ENCODE assay signal across 8 cellular contexts in genomic region chr5:32443541-32444190, GRCh38. TPM values are rescaled to one million over a fixed set of nuclear protein-coding genes. Genes with fewer than 3 reads are reported as not detected.
DNase-seq lines count a peak whose midpoint lies in the region; ATAC-seq, FAIRE-seq and TF ChIP-seq lines count a peak whose summit lies in the region.

No MANE protein-coding gene starts in this region.

- intact Hi-C loops in HepG2 (cut with micrococcal nuclease; ENCODE audit: unreplicated experiment) = loop anchor here (5.0 kb wide), 1 partner anchor 144 kb away; the partner anchor contains the start of gene SUB1

- no peaks in the 10 kb centered on the region for H3K27me3 ChIP-seq in GM23248 (replicated peaks; ENCODE audit: insufficient read depth)
- no peaks in the 10 kb centered on the region; a peak in 1 of 5 replicates for H3K27me3 ChIP-seq in HepG2 (ENCODE audit: control insufficient read depth in 1 of 2, insufficient read depth in 2 of 2, low read length in 2 of 2)

- H3K4me3 ChIP-seq in GM23248 (peak overlapping the region; percentile 84), coronary artery (peak overlapping the region; percentile 87), HepG2 (replicated peaks in 1 of 3; ENCODE audit: insufficient read depth in 1 of 3, low read depth in 2 of 3, low read length in 3 of 3) (peak overlapping the region; percentile 91 to 97 (median 94))

- TF ChIP-seq EP300 in HepG2 (IDR thresholded peaks at IDR 0.05; ENCODE audit: low read depth in 2 of 2, low read length in 2 of 2) = no peak
- no peak for TF ChIP-seq EP300 in HepG2 (CRISPR knock-in tag; IDR thresholded peaks at IDR 0.05; ENCODE audit: borderline replicate concordance)

- BruUV-seq in HepG2 (replicated peaks; lab: Mats Ljungman, UMichigan) = no TSS peak

- FAIRE-seq in HepG2 (lab: Jason Lieb, UNC) = no peak

- TF ChIP-seq RAD21 in HepG2 (CRISPR knock-in tag; IDR thresholded peaks at IDR 0.05) = no peak

- TF ChIP-seq POLR2A in HepG2 (IDR thresholded peaks at IDR 0.05; ENCODE audit: insufficient read depth in 1 of 2, low read depth in 2 of 2, low read length in 2 of 2) = no peak

- no peak for TF ChIP-seq CTCF in GM10248 (IDR thresholded peaks at IDR 0.05; ENCODE audit: control extremely low read depth, extremely low read depth, low read depth, missing control alignments)
- TF ChIP-seq CTCF in coronary artery (IDR thresholded peaks at IDR 0.05) = no peak
- TF ChIP-seq CTCF in HepG2 (CRISPR knock-in tag; IDR thresholded peaks at IDR 0.05) = no peak

- no peaks in the 10 kb centered on the region for H3K9me2 ChIP-seq in GM23248 (ENCODE audit: insufficient read depth)

- DNase-seq in GM10248 (ENCODE audit: extremely low spot score) (peak; percentile 61), GM23248 (peak; percentile 71), Kasumi-1 (lab: John Stamatoyannopoulos, UW) (peak; percentile 49 to 50), coronary artery (ENCODE audit: low spot score) (peak; percentile 78), HepG2 (ENCODE audit: low spot score) (no peak), mucosa of gallbladder (ENCODE audit: low spot score) (no peak)
- DNase-seq in activated CD4-positive, CD25-positive, alpha-beta regulatory T cell treated with anti-CD3 and anti-CD28 coated beads, Interleukin-2, amount 50 U/mL, for 72 hours = peak; percentile 53
- DNase-seq in stimulated activated CD4-positive, alpha-beta T cell treated with anti-CD3 and anti-CD28 coated beads, Interleukin-4, amount 100 ng/mL, for 4 hours = peak; percentile 31 to 48

- peak overlapping the region; percentile 87 for H2AFZ ChIP-seq in GM23248
- H2AFZ ChIP-seq in HepG2 (ENCODE audit: low read length) = no peak overlapping the region

- peaks cover 4% of the 10 kb centered on the region; the same call in 1 of the 2 replicates for H3K36me3 ChIP-seq in GM23248 (ENCODE audit: low read depth)
- peaks cover 0 to 11% of the 10 kb centered on the region in 2 experiments; a peak in 2 of 5 replicates for H3K36me3 ChIP-seq in HepG2 (replicated peaks in 1 of 2; ENCODE audit: control insufficient read depth in 1 of 2, insufficient read depth in 2 of 2, low read length in 2 of 2)

- H3K27ac ChIP-seq in GM23248 (peak overlapping the region; percentile 90), coronary artery (peak overlapping the region; percentile 95 to 99), HepG2 (ENCODE audit: extremely low read length, insufficient read depth, low read length) (peak overlapping the region; percentile 86)

- H4K20me1 ChIP-seq in GM23248 (ENCODE audit: insufficient read depth) = peaks cover 7% of the 10 kb centered on the region; the same call in 1 of the 2 replicates
- peaks cover 48% of the 10 kb centered on the region for H4K20me1 ChIP-seq in HepG2 (ENCODE audit: insufficient read depth, low read length)

- H3F3A ChIP-seq in GM23248 (ENCODE audit: insufficient read depth) = peaks cover 23% of the 10 kb centered on the region

- H3K4me1 ChIP-seq in GM23248 (ENCODE audit: insufficient read depth) = peaks cover 20% of the 10 kb centered on the region
- H3K4me1 ChIP-seq in HepG2 (ENCODE audit: insufficient read depth, low read length) = peaks cover 51% of the 10 kb centered on the region

- ATAC-seq in HepG2 = peak; percentile 57

- POLR2A ChIA-PET in GM10248 (lab: Yijun Ruan, JAX) (no interaction called here), HepG2 (lab: Yijun Ruan, JAX) (no interaction called here)

- WGBS in GM23248 (ENCODE audit: low coverage in 1 of 2, low lambda C conversion rate in 2 of 2, missing lambda C conversion rate in 2 of 2), 2 experiments = 0 to 4% methylated on average over 29 to 36 of the region's 61 CpGs
- WGBS in HepG2 (ENCODE audit: low lambda C conversion rate) = 0% methylated on average over 2 of the region's 61 CpGs

- H3K4me2 ChIP-seq in GM23248 (ENCODE audit: unreplicated experiment) (peak overlapping the region; percentile 99), HepG2 (ENCODE audit: low read depth, low read length) (peak overlapping the region; percentile 76)

- H3K9ac ChIP-seq in GM23248 = peak overlapping the region; percentile 97
- peak overlapping the region; percentile 96 for H3K9ac ChIP-seq in HepG2 (ENCODE audit: insufficient read depth, low read depth, low read length)

- CTCF ChIA-PET in GM10248 (lab: Yijun Ruan, JAX) = interaction anchor here (1.9 kb wide), 1 partner anchor 47 kb away, joined by 5 read pairs; no protein-coding TSS in a partner anchor
- CTCF ChIA-PET in HepG2 (lab: Yijun Ruan, JAX; ENCODE audit: low intra/inter-chr PET ratio, low total read pairs) = interaction anchor here (0.6 kb wide), 1 partner anchor 168 kb away, joined by 4 read pairs; no protein-coding TSS in a partner anchor

- H3K79me2 ChIP-seq in GM23248 (ENCODE audit: insufficient read depth) = peaks cover 50% of the 10 kb centered on the region
- H3K79me2 ChIP-seq in HepG2 (ENCODE audit: insufficient read depth, low read length) = peaks cover 56% of the 10 kb centered on the region

- H3K9me3 ChIP-seq in GM23248 (ENCODE audit: low read depth) (no peaks in the 10 kb centered on the region), HepG2 (ENCODE audit: low read length) (no peaks in the 10 kb centered on the region)

- in situ Hi-C loops in GM23248 (cut with MboI) (no loop called here), HepG2 (cut with HindIII; ENCODE audit: extremely low pct_ligation_motif_present, low pct_unique_long_range_greater_than_20kb) (no loop called here)

TF ChIP-seq in HepG2, 621 proteins besides CTCF, POLR2A, EP300 and RAD21 (continues in another document):
- TF ChIP-seq, protein P1, sequence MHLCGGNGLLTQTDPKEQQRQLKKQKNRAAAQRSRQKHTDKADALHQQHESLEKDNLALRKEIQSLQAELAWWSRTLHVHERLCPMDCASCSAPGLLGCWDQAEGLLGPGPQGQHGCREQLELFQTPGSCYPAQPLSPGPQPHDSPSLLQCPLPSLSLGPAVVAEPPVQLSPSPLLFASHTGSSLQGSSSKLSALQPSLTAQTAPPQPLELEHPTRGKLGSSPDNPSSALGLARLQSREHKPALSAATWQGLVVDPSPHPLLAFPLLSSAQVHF (CRISPR knock-in tag; IDR thresholded peaks at IDR 0.05) = 0 out of 2 replicates have a peak, but pooled peaks have one; percentile 53
- TF ChIP-seq PLRG1 (conservative IDR thresholded peaks at IDR 0.05) (no peak), NAIF1 (CRISPR knock-in tag; IDR thresholded peaks at IDR 0.05; ENCODE audit: borderline replicate concordance) (no peak), KAT7 (CRISPR knock-in tag; IDR thresholded peaks at IDR 0.05; ENCODE audit: borderline replicate concordance) (0 out of 2 replicates have a peak, but pooled peaks have one; percentile 16), KMT2A (CRISPR knock-in tag; IDR thresholded peaks at IDR 0.05) (peak; percentile 43; the same call in 1 of the 2 replicates), PTBP1 (IDR thresholded peaks at IDR 0.05; ENCODE audit: low read depth, low read length, poor library complexity, severe bottlenecking) (no peak), GABPB1 (CRISPR knock-in tag; IDR thresholded peaks at IDR 0.05) (peak; percentile 26; the same call in 1 of the 2 replicates)
- TF ChIP-seq, protein P2, sequence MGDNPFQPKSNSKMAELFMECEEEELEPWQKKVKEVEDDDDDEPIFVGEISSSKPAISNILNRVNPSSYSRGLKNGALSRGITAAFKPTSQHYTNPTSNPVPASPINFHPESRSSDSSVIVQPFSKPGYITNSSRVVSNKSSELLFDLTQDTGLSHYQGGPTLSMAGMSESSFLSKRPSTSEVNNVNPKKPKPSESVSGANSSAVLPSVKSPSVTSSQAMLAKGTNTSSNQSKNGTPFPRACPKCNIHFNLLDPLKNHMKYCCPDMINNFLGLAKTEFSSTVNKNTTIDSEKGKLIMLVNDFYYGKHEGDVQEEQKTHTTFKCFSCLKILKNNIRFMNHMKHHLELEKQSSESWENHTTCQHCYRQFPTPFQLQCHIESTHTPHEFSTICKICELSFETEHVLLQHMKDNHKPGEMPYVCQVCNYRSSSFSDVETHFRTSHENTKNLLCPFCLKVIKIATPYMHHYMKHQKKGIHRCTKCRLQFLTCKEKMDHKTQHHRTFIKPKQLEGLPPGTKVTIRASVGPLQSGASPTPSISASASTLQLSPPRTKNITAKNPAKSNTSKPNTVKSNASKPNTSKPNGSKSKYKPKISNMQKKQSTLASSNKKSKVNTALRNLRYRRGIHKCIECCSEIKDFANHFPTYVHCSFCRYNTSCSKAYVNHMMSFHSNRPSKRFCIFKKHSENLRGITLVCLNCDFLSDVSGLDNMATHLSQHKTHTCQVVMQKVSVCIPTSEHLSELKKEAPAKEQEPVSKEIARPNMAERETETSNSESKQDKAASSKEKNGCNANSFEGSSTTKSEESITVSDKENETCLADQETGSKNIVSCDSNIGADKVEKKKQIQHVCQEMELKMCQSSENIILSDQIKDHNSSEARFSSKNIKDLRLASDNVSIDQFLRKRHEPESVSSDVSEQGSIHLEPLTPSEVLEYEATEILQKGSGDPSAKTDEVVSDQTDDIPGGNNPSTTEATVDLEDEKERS (CRISPR knock-in tag; IDR thresholded peaks at IDR 0.05) = no peak

RNA-seq across cellular contexts. Expression of gene ZFR, which starts 0.9 kb away (rescaled TPM):
- total RNA-seq in GM23248 (2014; rRNA removed; shearing (Covaris generic)) = 110 and 124 TPM in 2 replicates
- 103 and 110 TPM in 2 replicates for polyA plus RNA-seq in GM23248 (2016; fragmentation: Nextera tagmentation; extraction: Ambion mirVana)
- total RNA-seq in HepG2 (2016; rRNA removed; fragmentation: Illumina TruSeq; extraction: Trizol) = 89.0 and 139 TPM in 2 replicates
- 22.0 and 24.1 TPM in 2 replicates for total RNA-seq in HepG2 (2016; cell fraction: cytosol; rRNA removed; fragmentation: Illumina TruSeq; extraction: Trizol; ENCODE audit: low read depth)
- total RNA-seq in HepG2 (2016; cell fraction: insoluble cytoplasmic fraction; rRNA removed; fragmentation: Illumina TruSeq; extraction: Trizol) = 87.3 and 135 TPM in 2 replicates
- total RNA-seq in HepG2 (2016; cell fraction: membrane; rRNA removed; fragmentation: Illumina TruSeq; extraction: Trizol) = 38.7 and 46.1 TPM in 2 replicates
- total RNA-seq in HepG2 (2016; cell fraction: nucleus; rRNA removed; fragmentation: Illumina TruSeq; extraction: Trizol) = 78.3 and 83.8 TPM in 2 replicates
- polyA plus RNA-seq in HepG2 (2011; rRNA removed) = 77.1 and 92.8 TPM in 2 replicates
- polyA plus RNA-seq in HepG2 (2011; cell fraction: cytosol; rRNA removed) = 59.0 and 61.6 TPM in 2 replicates
- polyA plus RNA-seq in HepG2 (2011; cell fraction: nucleus; rRNA removed) = 51.2 and 56.7 TPM in 2 replicates
- 42.8 and 59.8 TPM in 2 replicates for polyA plus RNA-seq in HepG2 (2012)
- 4.2 and 5.3 TPM in 2 replicates for polyA plus RNA-seq in HepG2 (2016; cell fraction: cytosol; fragmentation: Illumina TruSeq; extraction: Trizol; ENCODE audit: low read depth)
- 105 and 109 TPM in 2 replicates for polyA plus RNA-seq in HepG2 (2016; cell fraction: insoluble cytoplasmic fraction; fragmentation: Illumina TruSeq; extraction: Trizol; ENCODE audit: low read depth)
- 14.8 and 18.1 TPM in 2 replicates for polyA plus RNA-seq in HepG2 (2016; cell fraction: membrane; fragmentation: Illumina TruSeq; extraction: Trizol; ENCODE audit: low read depth)
- 89.8 and 90.3 TPM in 2 replicates for polyA plus RNA-seq in HepG2 (2016; cell fraction: nucleus; fragmentation: Illumina TruSeq; extraction: Trizol; ENCODE audit: insufficient read depth, low read depth)
- 293 and 343 TPM in 2 replicates for polyA minus RNA-seq in HepG2 (2011; rRNA and poly(A)+ RNA removed; ENCODE audit: low replicate concordance)
- 57.4 and 58.9 TPM in 2 replicates for polyA minus RNA-seq in HepG2 (2011; cell fraction: cytosol; rRNA and poly(A)+ RNA removed)
- 77.6 and 92.6 TPM in 2 replicates for polyA minus RNA-seq in HepG2 (2011; cell fraction: nucleus; rRNA and poly(A)+ RNA removed)
- total RNA-seq in mucosa of gallbladder = 58.2 TPM

Comparison
In these comparisons a context has a peak if more than half of its experiments do, and no peak if none do; other contexts are left out.
1. DNase-seq: peak in GM10248 (single experiment), GM23248 (single experiment), Kasumi-1 (2 of 2), activated CD4-positive, CD25-positive, alpha-beta regulatory T cell treated with anti-CD3 and anti-CD28 coated beads, Interleukin-2, amount 50 U/mL, for 72 hours (single experiment), coronary artery (single experiment) and stimulated activated CD4-positive, alpha-beta T cell treated with anti-CD3 and anti-CD28 coated beads, Interleukin-4, amount 100 ng/mL, for 4 hours (2 of 2); none in HepG2 (single experiment) and mucosa of gallbladder (single experiment).
2. Peak in every context shown above with its lines, with median percentiles within 50 percentile points of each other: H3K27ac ChIP-seq and H3K4me3 ChIP-seq.